In the genomic region with DNA sequence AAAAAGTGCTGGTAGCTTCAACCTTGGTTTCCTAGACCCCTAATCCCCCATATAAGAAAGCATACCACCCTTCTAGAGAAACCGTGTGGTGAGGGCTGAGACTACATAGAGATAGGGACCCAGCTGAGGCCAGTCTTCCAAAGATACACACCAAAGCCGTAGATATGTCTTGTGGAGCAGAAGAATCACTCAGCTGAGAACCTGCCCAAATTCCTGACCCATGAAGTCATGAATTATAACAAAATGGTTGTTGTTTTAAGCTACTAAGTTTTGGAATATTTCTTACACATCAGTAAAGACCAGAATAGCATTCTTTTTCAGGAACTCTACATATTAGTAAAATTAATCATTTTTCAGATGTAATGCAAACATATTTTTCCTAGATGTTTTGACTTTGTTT, we compare ENCODE assay signal across 12 cellular contexts. TPM values are rescaled to one million over a fixed set of nuclear protein-coding genes. Genes with fewer than 3 reads are reported as not detected.
A peak's percentile ranks its signal among the peaks of the same experiment; 100 is the strongest.
DNase-seq lines count a peak whose midpoint lies in the region; ATAC-seq, FAIRE-seq and TF ChIP-seq lines count a peak whose summit lies in the region.
"Had no signal": no experiment of that assay in that cellular context is flagged by ENCODE, and none has a peak within 500 bp of the region (broad histone marks: within the 10 kb centered on the region; RNA-seq: fewer than 3 reads in every experiment).

No MANE protein-coding gene starts in this region.

- CTCF ChIA-PET in PC-3 (lab: Charles Lee) (interaction anchor here (0.7 to 1.0 kb wide), 2 partner anchors 304 to 341 kb away, joined by 3 to 4 read pairs; no protein-coding TSS in a partner anchor), endothelial cell of umbilical vein (lab: Charles Lee) (interaction anchor here (1.0 to 19.0 kb wide), 6 partner anchors 13 to 573 kb away, joined by 3 to 903 read pairs (median 6); no protein-coding TSS in a partner anchor)
- CTCF ChIA-PET in CD8-positive, alpha-beta T cell (lab: Charles Lee) = interaction anchor here (0.6 kb wide), 1 partner anchor 499 kb away, joined by 3 read pairs; no protein-coding TSS in a partner anchor

- no peak for TF ChIP-seq POLR2A in endothelial cell of umbilical vein (IDR thresholded peaks at IDR 0.05; ENCODE audit: low read depth, low read length)

- TF ChIP-seq CTCF in PC-3 (conservative IDR thresholded peaks at IDR 0.05; ENCODE audit: low read depth, low read length) (no peak), endothelial cell of umbilical vein (IDR thresholded peaks at IDR 0.05; ENCODE audit: extremely low read depth in 1 of 2, insufficient read depth in 1 of 2, low read depth in 1 of 2, low read length in 2 of 2) (no peak), nephron progenitor cell (IDR thresholded peaks at IDR 0.05) (no peak)
- TF ChIP-seq CTCF in CD8-positive, alpha-beta T cell (IDR thresholded peaks at IDR 0.05) = no peak

- POLR2A ChIA-PET in PC-3 (lab: Charles Lee; ENCODE audit: unreplicated experiment) (no interaction called here), endothelial cell of umbilical vein (lab: Charles Lee) (interaction anchor here (0.7 kb wide), 2 partner anchors 137 to 270 kb away, joined by 5 to 11 read pairs; no protein-coding TSS in a partner anchor)
- POLR2A ChIA-PET in CD8-positive, alpha-beta T cell (lab: Charles Lee) = interaction anchor here (1.3 kb wide), 1 partner anchor 271 kb away, joined by 3 read pairs; no protein-coding TSS in a partner anchor

- H3K9me3 ChIP-seq in PC-3 (ENCODE audit: low read length) (no peaks in the 10 kb centered on the region), endothelial cell of umbilical vein (replicated peaks; ENCODE audit: control insufficient read depth, insufficient read depth, low read length) (no peaks in the 10 kb centered on the region)
- no peaks in the 10 kb centered on the region for H3K9me3 ChIP-seq in CD8-positive, alpha-beta T cell (ENCODE audit: low read length)
- H3K9me3 ChIP-seq: heart right ventricle, Peyer's patch, stomach had no signal

- H3K27ac Mint-ChIP-seq in nephron progenitor cell = peak overlapping the region; percentile 48
- H3K27ac Mint-ChIP-seq in CD8-positive, alpha-beta T cell = no peak overlapping the region

- H3K4me1 ChIP-seq in PC-3 (ENCODE audit: insufficient read depth, low read length) (peaks cover 30% of the 10 kb centered on the region), endothelial cell of umbilical vein (ENCODE audit: control insufficient read depth, extremely low read depth, insufficient read depth, low read length) (peaks cover 23% of the 10 kb centered on the region)
- peaks cover 11% of the 10 kb centered on the region for H3K4me1 ChIP-seq in CD8-positive, alpha-beta T cell (ENCODE audit: insufficient read depth, low read length)

- intact Hi-C loops in PC-3 (cut with micrococcal nuclease) = no loop called here
- intact Hi-C loops in endothelial cell of umbilical vein (cut with micrococcal nuclease) = no loop called here
- intact Hi-C loops in CD8-positive, alpha-beta T cell (cut with DNase I, micrococcal nuclease) = no loop called here

- in situ Hi-C loops in Caki2 (cut with HindIII; ENCODE audit: low pct_unique_long_range_greater_than_20kb, low sequenced_read_pairs) = loop anchor here (25.0 kb wide), 1 partner anchor 279 kb away; no protein-coding TSS in a partner anchor

- DNase-seq in Caki2 (ENCODE audit: low read depth) = peak; percentile 44
- DNase-seq in PC-3 = peak; percentile 79
- DNase-seq in endothelial cell of umbilical vein (ENCODE audit: low read depth, low spot score) = peak; percentile 41
- DNase-seq in nephron progenitor cell = no peak
- no peak for DNase-seq in occipital lobe (lab: John Stamatoyannopoulos, UW)
- no peak for DNase-seq in CD8-positive, alpha-beta T cell
- no peak for DNase-seq in GOT3 (lab: John Stamatoyannopoulos, UW)
- DNase-seq: heart right ventricle, Peyer's patch, stomach, WERI-Rb-1 had no signal

- dilution Hi-C loops in endothelial cell of umbilical vein (cut with MboI; ENCODE audit: extremely low pct_ligation_motif_present, low sequenced_read_pairs) = loop anchor here (25.0 kb wide), 1 partner anchor 279 kb away; no protein-coding TSS in a partner anchor

- peaks cover 17% of the 10 kb centered on the region for H3K4me1 Mint-ChIP-seq in nephron progenitor cell
- peaks cover 16% of the 10 kb centered on the region for H3K4me1 Mint-ChIP-seq in CD8-positive, alpha-beta T cell (ENCODE audit: low read depth)

- H3K9me1 ChIP-seq in endothelial cell of umbilical vein (replicated peaks; ENCODE audit: control insufficient read depth, extremely low read depth, insufficient read depth, low read length) = no peaks in the 10 kb centered on the region

- H3K9ac ChIP-seq in PC-3 (ENCODE audit: low read length) (no peak overlapping the region), endothelial cell of umbilical vein (replicated peaks; ENCODE audit: extremely low read depth, insufficient read depth, low read length) (peak overlapping the region; percentile 8)

- H3K4me3 Mint-ChIP-seq in nephron progenitor cell = no peak overlapping the region
- H3K4me3 Mint-ChIP-seq in CD8-positive, alpha-beta T cell = no peak overlapping the region

- no peak overlapping the region for H2AFZ ChIP-seq in PC-3 (ENCODE audit: low read length)
- H2AFZ ChIP-seq in endothelial cell of umbilical vein (ENCODE audit: low read depth, low read length) = no peak overlapping the region

- H3K4me3 ChIP-seq in PC-3 (ENCODE audit: low read length) (no peak overlapping the region), endothelial cell of umbilical vein (replicated peaks in 1 of 3; ENCODE audit: insufficient read depth in 1 of 3, low read depth in 1 of 3, low read length in 3 of 3) (no peak overlapping the region)
- no peak overlapping the region for H3K4me3 ChIP-seq in CD8-positive, alpha-beta T cell (ENCODE audit: low read depth, low read length)
- H3K4me3 ChIP-seq: heart right ventricle, Peyer's patch, stomach had no signal

- ATAC-seq in PC-3 = peak; percentile 21
- ATAC-seq in CD8-positive, alpha-beta T cell = no peak
- ATAC-seq in HG02885 (IDR thresholded peaks at IDR 0.05; ENCODE audit: poor library complexity, unreplicated experiment) = no peak
- ATAC-seq: heart right ventricle had no signal

- H3K36me3 ChIP-seq in PC-3 (ENCODE audit: low read depth, low read length) (peaks cover 30% of the 10 kb centered on the region; the same call in 1 of the 2 replicates), endothelial cell of umbilical vein (ENCODE audit: control insufficient read depth in 2 of 2, extremely low read depth in 1 of 2, insufficient read depth in 2 of 2, low read length in 2 of 2) (peaks cover 0 to 2% of the 10 kb centered on the region in 2 experiments)
- no peaks in the 10 kb centered on the region for H3K36me3 ChIP-seq in CD8-positive, alpha-beta T cell (ENCODE audit: insufficient read depth, low read length)

- H3K9me2 ChIP-seq in PC-3 (replicated peaks; ENCODE audit: low read length) = no peaks in the 10 kb centered on the region

- H3K4me2 ChIP-seq in PC-3 (ENCODE audit: low read length) (peak overlapping the region; percentile 52), endothelial cell of umbilical vein (ENCODE audit: insufficient read depth, low read length) (peak overlapping the region; percentile 31)

- no TSS peak for BruUV-seq in PC-3 (replicated peaks; lab: Mats Ljungman, UMichigan)
- BruUV-seq in endothelial cell of umbilical vein (replicated peaks; lab: Mats Ljungman, UMichigan) = no TSS peak

- peak overlapping the region; percentile 8; the same call in 1 of the 2 replicates for H3K27ac ChIP-seq in PC-3 (ENCODE audit: low read length)
- peak overlapping the region; percentile 50 for H3K27ac ChIP-seq in endothelial cell of umbilical vein (ENCODE audit: insufficient read depth, low read depth, low read length)
- H3K27ac ChIP-seq in CD8-positive, alpha-beta T cell (ENCODE audit: low read depth, low read length) = no peak overlapping the region
- H3K27ac ChIP-seq: heart right ventricle, Peyer's patch, WERI-Rb-1 had no signal

- H3K27me3 ChIP-seq in PC-3 (ENCODE audit: low read length) (no peaks in the 10 kb centered on the region), endothelial cell of umbilical vein (ENCODE audit: control insufficient read depth in 2 of 2, insufficient read depth in 2 of 2, low read length in 2 of 2) (no peaks in the 10 kb centered on the region)
- no peaks in the 10 kb centered on the region for H3K27me3 ChIP-seq in CD8-positive, alpha-beta T cell (ENCODE audit: insufficient read depth, low read length)
- H3K27me3 ChIP-seq: heart right ventricle, Peyer's patch, stomach had no signal

- H3K79me2 ChIP-seq in PC-3 (ENCODE audit: low read length) = peaks cover 17% of the 10 kb centered on the region
- peaks cover 16% of the 10 kb centered on the region for H3K79me2 ChIP-seq in endothelial cell of umbilical vein (ENCODE audit: control insufficient read depth, insufficient read depth, low read length)

- FAIRE-seq in endothelial cell of umbilical vein (lab: Jason Lieb, UNC) = no peak

- H3K27me3 Mint-ChIP-seq in nephron progenitor cell (ENCODE audit: low read depth, poor library complexity) = peaks cover 3% of the 10 kb centered on the region
- no peaks in the 10 kb centered on the region for H3K27me3 Mint-ChIP-seq in CD8-positive, alpha-beta T cell (ENCODE audit: low read depth)

- no peaks in the 10 kb centered on the region for H3K9me3 Mint-ChIP-seq in nephron progenitor cell
- no peaks in the 10 kb centered on the region for H3K9me3 Mint-ChIP-seq in CD8-positive, alpha-beta T cell

- peaks cover 14% of the 10 kb centered on the region for H3K36me3 Mint-ChIP-seq in nephron progenitor cell (ENCODE audit: low read depth)
- H3K36me3 Mint-ChIP-seq in CD8-positive, alpha-beta T cell = peaks cover 29% of the 10 kb centered on the region

- H4K20me1 ChIP-seq in PC-3 (ENCODE audit: low read length) = 0 out of 2 replicates have a peak, but pooled peaks cover 5% of the 10 kb centered on the region
- no peaks in the 10 kb centered on the region for H4K20me1 ChIP-seq in endothelial cell of umbilical vein (replicated peaks; ENCODE audit: control insufficient read depth, extremely low read depth, insufficient read depth, low read length)

- peaks cover 11% of the 10 kb centered on the region for H3F3A ChIP-seq in PC-3 (ENCODE audit: low read length, unreplicated experiment)

TF ChIP-seq in endothelial cell of umbilical vein, 7 proteins besides CTCF, POLR2A, EP300 and RAD21 (continues in another document):
- no peak for TF ChIP-seq GATA2 (IDR thresholded peaks at IDR 0.05; ENCODE audit: insufficient read depth, insufficient read length, low read depth, low read length)

RNA-seq across cellular contexts. Expression of gene SNRPE, which starts 3.3 kb away (rescaled TPM):
- 165 and 171 TPM in 2 replicates for total RNA-seq in Caki2 (2014; rRNA removed; shearing (Covaris generic); ENCODE audit: low replicate concordance)
- 167 and 187 TPM in 2 replicates for total RNA-seq in PC-3 (2014; rRNA removed)
- 199 and 219 TPM in 2 replicates for total RNA-seq in endothelial cell of umbilical vein
- 161 and 196 TPM in 2 replicates for polyA plus RNA-seq in endothelial cell of umbilical vein
- 298 and 430 TPM in 2 replicates for polyA plus RNA-seq in endothelial cell of umbilical vein (2011; cell fraction: cytosol; rRNA removed)
- 106 and 139 TPM in 2 replicates for polyA plus RNA-seq in endothelial cell of umbilical vein (2011; cell fraction: nucleus; rRNA removed)
- polyA plus RNA-seq in endothelial cell of umbilical vein (2012) = 195 and 332 TPM in 2 replicates
- 34.8 and 53.7 TPM in 2 replicates for polyA minus RNA-seq in endothelial cell of umbilical vein
- polyA minus RNA-seq in endothelial cell of umbilical vein (2011; cell fraction: cytosol; rRNA and poly(A)+ RNA removed) = 46.9 TPM
- polyA minus RNA-seq in endothelial cell of umbilical vein (2011; cell fraction: nucleus; rRNA and poly(A)+ RNA removed) = 17.9 and 26.9 TPM in 2 replicates
- 62.5 TPM for total RNA-seq in occipital lobe
- total RNA-seq in CD8-positive, alpha-beta T cell = 10 to 100 TPM; 66.5 to 84.0 TPM

Comparison
In these comparisons a context has a peak if more than half of its experiments do, and no peak if none do; other contexts are left out.
1. DNase-seq: peak in Caki2 (single experiment), PC-3 (single experiment) and endothelial cell of umbilical vein (single experiment); none in nephron progenitor cell (single experiment), occipital lobe (single experiment), CD8-positive, alpha-beta T cell (0 of 7) and GOT3 (single experiment).